1 cellular context compared by ENCODE assay signal in genomic region chr20:8326899-8327298, GRCh38.
TF ChIP-seq lines count a peak whose summit lies in the region.

No MANE protein-coding gene starts in this region.

TF ChIP-seq in HepG2, 621 proteins besides CTCF, POLR2A, EP300 and RAD21 (continued from another document and continues in another):
- no peak for TF ChIP-seq RNF219 (CRISPR knock-in tag; IDR thresholded peaks at IDR 0.05)
- no peak for TF ChIP-seq ZNF274 (CRISPR knock-in tag; IDR thresholded peaks at IDR 0.05)
- no peak for TF ChIP-seq ATF5 (CRISPR knock-in tag; IDR thresholded peaks at IDR 0.05; ENCODE audit: low read depth)
- peak; percentile 54; the same call in 1 of the 2 replicates for TF ChIP-seq ZNF670 (CRISPR knock-in tag; IDR thresholded peaks at IDR 0.05; ENCODE audit: borderline replicate concordance)
- 0 out of 2 replicates have a peak, but pooled peaks have one; percentile 33 for TF ChIP-seq MYC (CRISPR knock-in tag; IDR thresholded peaks at IDR 0.05; ENCODE audit: borderline replicate concordance)
- no peak for TF ChIP-seq PBX3 (CRISPR knock-in tag; IDR thresholded peaks at IDR 0.05; ENCODE audit: borderline replicate concordance)
- no peak for TF ChIP-seq ZNF263 (CRISPR knock-in tag; IDR thresholded peaks at IDR 0.05)
- TF ChIP-seq, protein P1, sequence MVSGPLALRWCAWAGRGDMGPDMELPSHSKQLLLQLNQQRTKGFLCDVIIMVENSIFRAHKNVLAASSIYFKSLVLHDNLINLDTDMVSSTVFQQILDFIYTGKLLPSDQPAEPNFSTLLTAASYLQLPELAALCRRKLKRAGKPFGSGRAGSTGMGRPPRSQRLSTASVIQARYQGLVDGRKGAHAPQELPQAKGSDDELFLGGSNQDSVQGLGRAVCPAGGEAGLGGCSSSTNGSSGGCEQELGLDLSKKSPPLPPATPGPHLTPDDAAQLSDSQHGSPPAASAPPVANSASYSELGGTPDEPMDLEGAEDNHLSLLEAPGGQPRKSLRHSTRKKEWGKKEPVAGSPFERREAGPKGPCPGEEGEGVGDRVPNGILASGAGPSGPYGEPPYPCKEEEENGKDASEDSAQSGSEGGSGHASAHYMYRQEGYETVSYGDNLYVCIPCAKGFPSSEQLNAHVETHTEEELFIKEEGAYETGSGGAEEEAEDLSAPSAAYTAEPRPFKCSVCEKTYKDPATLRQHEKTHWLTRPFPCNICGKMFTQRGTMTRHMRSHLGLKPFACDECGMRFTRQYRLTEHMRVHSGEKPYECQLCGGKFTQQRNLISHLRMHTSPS (CRISPR knock-in tag; IDR thresholded peaks at IDR 0.05; ENCODE audit: low read depth): no peak
- peak; percentile 26; the same call in 1 of the 2 replicates for TF ChIP-seq HDAC2 (CRISPR knock-in tag; IDR thresholded peaks at IDR 0.05)
- TF ChIP-seq SPEN (CRISPR knock-in tag; IDR thresholded peaks at IDR 0.05; ENCODE audit: low read depth): no peak
- no peak for TF ChIP-seq ZNF143 (CRISPR knock-in tag; IDR thresholded peaks at IDR 0.05)
- TF ChIP-seq ZNF18 (CRISPR knock-in tag; IDR thresholded peaks at IDR 0.05; ENCODE audit: insufficient replicate concordance): peak; percentile 67
- peak; percentile 65 for TF ChIP-seq HOXA3 (CRISPR knock-in tag; IDR thresholded peaks at IDR 0.05)
- TF ChIP-seq ZNF460 (CRISPR knock-in tag; IDR thresholded peaks at IDR 0.05; ENCODE audit: borderline replicate concordance): peak; percentile 87; the same call in 1 of the 2 replicates
- no peak for TF ChIP-seq ZNF569 (CRISPR knock-in tag; IDR thresholded peaks at IDR 0.05; ENCODE audit: borderline replicate concordance)
- TF ChIP-seq, protein P2, sequence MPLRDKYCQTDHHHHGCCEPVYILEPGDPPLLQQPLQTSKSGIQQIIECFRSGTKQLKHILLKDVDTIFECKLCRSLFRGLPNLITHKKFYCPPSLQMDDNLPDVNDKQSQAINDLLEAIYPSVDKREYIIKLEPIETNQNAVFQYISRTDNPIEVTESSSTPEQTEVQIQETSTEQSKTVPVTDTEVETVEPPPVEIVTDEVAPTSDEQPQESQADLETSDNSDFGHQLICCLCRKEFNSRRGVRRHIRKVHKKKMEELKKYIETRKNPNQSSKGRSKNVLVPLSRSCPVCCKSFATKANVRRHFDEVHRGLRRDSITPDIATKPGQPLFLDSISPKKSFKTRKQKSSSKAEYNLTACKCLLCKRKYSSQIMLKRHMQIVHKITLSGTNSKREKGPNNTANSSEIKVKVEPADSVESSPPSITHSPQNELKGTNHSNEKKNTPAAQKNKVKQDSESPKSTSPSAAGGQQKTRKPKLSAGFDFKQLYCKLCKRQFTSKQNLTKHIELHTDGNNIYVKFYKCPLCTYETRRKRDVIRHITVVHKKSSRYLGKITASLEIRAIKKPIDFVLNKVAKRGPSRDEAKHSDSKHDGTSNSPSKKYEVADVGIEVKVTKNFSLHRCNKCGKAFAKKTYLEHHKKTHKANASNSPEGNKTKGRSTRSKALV (CRISPR knock-in tag; IDR thresholded peaks at IDR 0.05): no peak
- no peak for TF ChIP-seq ZNF33B (CRISPR knock-in tag; IDR thresholded peaks at IDR 0.05)
- no peak for TF ChIP-seq ZNF124 (CRISPR knock-in tag; IDR thresholded peaks at IDR 0.05)
- TF ChIP-seq ZNF816 (CRISPR knock-in tag; IDR thresholded peaks at IDR 0.05; ENCODE audit: borderline replicate concordance): peak; percentile 56; the same call in 1 of the 2 replicates
- no peak for TF ChIP-seq HMG20B (CRISPR knock-in tag; conservative IDR thresholded peaks at IDR 0.05)
- TF ChIP-seq, protein P3, sequence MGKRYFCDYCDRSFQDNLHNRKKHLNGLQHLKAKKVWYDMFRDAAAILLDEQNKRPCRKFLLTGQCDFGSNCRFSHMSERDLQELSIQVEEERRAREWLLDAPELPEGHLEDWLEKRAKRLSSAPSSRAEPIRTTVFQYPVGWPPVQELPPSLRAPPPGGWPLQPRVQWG (CRISPR knock-in tag; IDR thresholded peaks at IDR 0.05; ENCODE audit: borderline replicate concordance, low read depth): no peak
- TF ChIP-seq HNF4A (CRISPR knock-in tag; IDR thresholded peaks at IDR 0.05): peak; percentile 86
- no peak for TF ChIP-seq KLF16 (CRISPR knock-in tag; IDR thresholded peaks at IDR 0.05)
- TF ChIP-seq SAFB2 (CRISPR knock-in tag; IDR thresholded peaks at IDR 0.05; ENCODE audit: borderline replicate concordance, low read depth): no peak
- peak; percentile 85 for TF ChIP-seq POGZ (CRISPR knock-in tag; IDR thresholded peaks at IDR 0.05)
- peak; percentile 64; the same call in 1 of the 2 replicates for TF ChIP-seq PITX1 (CRISPR knock-in tag; IDR thresholded peaks at IDR 0.05)
- 0 out of 2 replicates have a peak, but pooled peaks have one; percentile 27 for TF ChIP-seq ZBTB4 (CRISPR knock-in tag; IDR thresholded peaks at IDR 0.05; ENCODE audit: borderline replicate concordance)
- no peak for TF ChIP-seq ARNT (IDR thresholded peaks at IDR 0.05)
- TF ChIP-seq ZNF430 (CRISPR knock-in tag; IDR thresholded peaks at IDR 0.05): no peak
- TF ChIP-seq ZNF260 (CRISPR knock-in tag; IDR thresholded peaks at IDR 0.05; ENCODE audit: borderline replicate concordance, low read depth): no peak
- no peak for TF ChIP-seq ZNF543 (CRISPR knock-in tag; IDR thresholded peaks at IDR 0.05)
- peak; percentile 58; the same call in 1 of the 2 replicates for TF ChIP-seq ZNF766 (CRISPR knock-in tag; IDR thresholded peaks at IDR 0.05; ENCODE audit: borderline replicate concordance)
- TF ChIP-seq BCL6 (CRISPR knock-in tag; IDR thresholded peaks at IDR 0.05): no peak
- TF ChIP-seq, protein P4, sequence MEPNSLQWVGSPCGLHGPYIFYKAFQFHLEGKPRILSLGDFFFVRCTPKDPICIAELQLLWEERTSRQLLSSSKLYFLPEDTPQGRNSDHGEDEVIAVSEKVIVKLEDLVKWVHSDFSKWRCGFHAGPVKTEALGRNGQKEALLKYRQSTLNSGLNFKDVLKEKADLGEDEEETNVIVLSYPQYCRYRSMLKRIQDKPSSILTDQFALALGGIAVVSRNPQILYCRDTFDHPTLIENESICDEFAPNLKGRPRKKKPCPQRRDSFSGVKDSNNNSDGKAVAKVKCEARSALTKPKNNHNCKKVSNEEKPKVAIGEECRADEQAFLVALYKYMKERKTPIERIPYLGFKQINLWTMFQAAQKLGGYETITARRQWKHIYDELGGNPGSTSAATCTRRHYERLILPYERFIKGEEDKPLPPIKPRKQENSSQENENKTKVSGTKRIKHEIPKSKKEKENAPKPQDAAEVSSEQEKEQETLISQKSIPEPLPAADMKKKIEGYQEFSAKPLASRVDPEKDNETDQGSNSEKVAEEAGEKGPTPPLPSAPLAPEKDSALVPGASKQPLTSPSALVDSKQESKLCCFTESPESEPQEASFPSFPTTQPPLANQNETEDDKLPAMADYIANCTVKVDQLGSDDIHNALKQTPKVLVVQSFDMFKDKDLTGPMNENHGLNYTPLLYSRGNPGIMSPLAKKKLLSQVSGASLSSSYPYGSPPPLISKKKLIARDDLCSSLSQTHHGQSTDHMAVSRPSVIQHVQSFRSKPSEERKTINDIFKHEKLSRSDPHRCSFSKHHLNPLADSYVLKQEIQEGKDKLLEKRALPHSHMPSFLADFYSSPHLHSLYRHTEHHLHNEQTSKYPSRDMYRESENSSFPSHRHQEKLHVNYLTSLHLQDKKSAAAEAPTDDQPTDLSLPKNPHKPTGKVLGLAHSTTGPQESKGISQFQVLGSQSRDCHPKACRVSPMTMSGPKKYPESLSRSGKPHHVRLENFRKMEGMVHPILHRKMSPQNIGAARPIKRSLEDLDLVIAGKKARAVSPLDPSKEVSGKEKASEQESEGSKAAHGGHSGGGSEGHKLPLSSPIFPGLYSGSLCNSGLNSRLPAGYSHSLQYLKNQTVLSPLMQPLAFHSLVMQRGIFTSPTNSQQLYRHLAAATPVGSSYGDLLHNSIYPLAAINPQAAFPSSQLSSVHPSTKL (CRISPR knock-in tag; IDR thresholded peaks at IDR 0.05): peak; percentile 27; the same call in 1 of the 2 replicates
- TF ChIP-seq MED1 (CRISPR knock-in tag; IDR thresholded peaks at IDR 0.05): peak; percentile 31
- TF ChIP-seq ZNF275 (CRISPR knock-in tag; IDR thresholded peaks at IDR 0.05; ENCODE audit: borderline replicate concordance): no peak
- no peak for TF ChIP-seq ISX (CRISPR knock-in tag; conservative IDR thresholded peaks at IDR 0.05)
- TF ChIP-seq, protein P5, sequence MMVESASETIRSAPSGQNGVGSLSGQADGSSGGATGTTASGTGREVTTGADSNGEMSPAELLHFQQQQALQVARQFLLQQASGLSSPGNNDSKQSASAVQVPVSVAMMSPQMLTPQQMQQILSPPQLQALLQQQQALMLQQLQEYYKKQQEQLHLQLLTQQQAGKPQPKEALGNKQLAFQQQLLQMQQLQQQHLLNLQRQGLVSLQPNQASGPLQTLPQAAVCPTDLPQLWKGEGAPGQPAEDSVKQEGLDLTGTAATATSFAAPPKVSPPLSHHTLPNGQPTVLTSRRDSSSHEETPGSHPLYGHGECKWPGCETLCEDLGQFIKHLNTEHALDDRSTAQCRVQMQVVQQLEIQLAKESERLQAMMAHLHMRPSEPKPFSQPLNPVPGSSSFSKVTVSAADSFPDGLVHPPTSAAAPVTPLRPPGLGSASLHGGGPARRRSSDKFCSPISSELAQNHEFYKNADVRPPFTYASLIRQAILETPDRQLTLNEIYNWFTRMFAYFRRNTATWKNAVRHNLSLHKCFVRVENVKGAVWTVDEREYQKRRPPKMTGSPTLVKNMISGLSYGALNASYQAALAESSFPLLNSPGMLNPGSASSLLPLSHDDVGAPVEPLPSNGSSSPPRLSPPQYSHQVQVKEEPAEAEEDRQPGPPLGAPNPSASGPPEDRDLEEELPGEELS (CRISPR knock-in tag; IDR thresholded peaks at IDR 0.05): 0 out of 2 replicates have a peak, but pooled peaks have one; percentile 24
- 0 out of 2 replicates have a peak, but pooled peaks have one; percentile 12 for TF ChIP-seq ZNF644 (CRISPR knock-in tag; IDR thresholded peaks at IDR 0.05; ENCODE audit: low read depth)
- TF ChIP-seq CHD2 (IDR thresholded peaks at IDR 0.05; ENCODE audit: low read depth, low read length): no peak
